Comparison of ENCODE assay signal across 8 cellular contexts in genomic region chr17:28900986-28901726, GRCh38. TPM values are rescaled to one million over a fixed set of nuclear protein-coding genes. Genes with fewer than 3 reads are reported as not detected.
DNase-seq lines count a peak whose midpoint lies in the region; ATAC-seq and TF ChIP-seq lines count a peak whose summit lies in the region.
"Had no signal": no experiment of that assay in that cellular context is flagged by ENCODE, and none has a peak within 500 bp of the region (broad histone marks: within the 10 kb centered on the region; RNA-seq: fewer than 3 reads in every experiment).

No MANE protein-coding gene starts in this region.

- WGBS in spleen, 5 donors, result 84 to 90% (median 86%) methylated on average over 19 to 24 of the region's 24 CpGs

- no peak for ATAC-seq in activated CD8-positive, alpha-beta memory T cell treated with anti-CD3 and anti-CD28 coated beads, Interleukin-2, amount 10 ng/mL, durations not matched to agents 7 days and 5 days
- no peak for ATAC-seq in GM18907 (IDR thresholded peaks at IDR 0.05; ENCODE audit: unreplicated experiment)
- ATAC-seq: SK-N-SH treated with all-trans-retinoic acid at 6 μM for 48 hours had no signal

- peaks cover 51% of the 10 kb centered on the region for H3K4me1 Mint-ChIP-seq in activated CD8-positive, alpha-beta memory T cell treated with anti-CD3 and anti-CD28 coated beads, Interleukin-2, amount 10 ng/mL, durations not matched to agents 7 days and 5 days
- H3K4me1 Mint-ChIP-seq in brain, result peaks cover 42% of the 10 kb centered on the region

- peaks cover 0 to 20% (median 7%) of the 10 kb centered on the region in 6 donors for H3K36me3 ChIP-seq in spleen

- H3K4me3 ChIP-seq in spleen, result peak overlapping the region in 6 of 8 donors; percentile 11 to 95 (median 86)

- H3K4me3 Mint-ChIP-seq in activated CD8-positive, alpha-beta memory T cell treated with anti-CD3 and anti-CD28 coated beads, Interleukin-2, amount 10 ng/mL, durations not matched to agents 7 days and 5 days, result peak overlapping the region; percentile 89
- H3K4me3 Mint-ChIP-seq in brain, result peak overlapping the region; percentile 85 to 92 (median 88)

- H3K36me3 Mint-ChIP-seq in activated CD8-positive, alpha-beta memory T cell treated with anti-CD3 and anti-CD28 coated beads, Interleukin-2, amount 10 ng/mL, durations not matched to agents 7 days and 5 days, result peaks cover 23% of the 10 kb centered on the region
- peaks cover 22% of the 10 kb centered on the region for H3K36me3 Mint-ChIP-seq in brain

- no peaks in the 10 kb centered on the region for H3K27me3 Mint-ChIP-seq in activated CD8-positive, alpha-beta memory T cell treated with anti-CD3 and anti-CD28 coated beads, Interleukin-2, amount 10 ng/mL, durations not matched to agents 7 days and 5 days
- H3K27me3 Mint-ChIP-seq in brain, result peaks cover 8% of the 10 kb centered on the region

- peaks cover 30 to 81% (median 64%) of the 10 kb centered on the region in 6 donors for H3K4me1 ChIP-seq in spleen

- no peaks in the 10 kb centered on the region for H3K9me3 Mint-ChIP-seq in activated CD8-positive, alpha-beta memory T cell treated with anti-CD3 and anti-CD28 coated beads, Interleukin-2, amount 10 ng/mL, durations not matched to agents 7 days and 5 days (ENCODE audit: low read depth)
- H3K9me3 Mint-ChIP-seq in brain, result peaks cover 0 to 3% (median 0%) of the 10 kb centered on the region in 5 experiments

- TF ChIP-seq POLR2A in spleen (IDR thresholded peaks at IDR 0.05), result no peak

- no peak overlapping the region for H3K27ac Mint-ChIP-seq in activated CD8-positive, alpha-beta memory T cell treated with anti-CD3 and anti-CD28 coated beads, Interleukin-2, amount 10 ng/mL, durations not matched to agents 7 days and 5 days
- peak overlapping the region; percentile 61 to 95 (median 77) for H3K27ac Mint-ChIP-seq in brain

- no peaks in the 10 kb centered on the region for H3K27me3 ChIP-seq in spleen (replicated peaks in 1 of 7)

- no peak for DNase-seq in activated CD8-positive, alpha-beta memory T cell treated with anti-CD3 and anti-CD28 coated beads, Interleukin-2, amount 10 ng/mL, durations not matched to agents 7 days and 5 days
- DNase-seq in activated CD8-positive, alpha-beta memory T cell treated with anti-CD3 and anti-CD28 coated beads for 24 hours, result no peak
- no peak for DNase-seq in spleen
- DNase-seq in NCI-H82 (lab: John Stamatoyannopoulos, UW), result no peak
- DNase-seq: amygdala had no signal

- TF ChIP-seq CTCF in brain (conservative IDR thresholded peaks at IDR 0.05), result no peak
- TF ChIP-seq CTCF in spleen (IDR thresholded peaks at IDR 0.05 in 8 of 11, conservative IDR thresholded peaks at IDR 0.05 in 3 of 11), result no peak

- no peaks in the 10 kb centered on the region for H3K9me3 ChIP-seq in spleen

- CTCF ChIA-PET in activated CD8-positive, alpha-beta memory T cell treated with anti-CD3 and anti-CD28 coated beads, Interleukin-2, amount 10 ng/mL, durations not matched to agents 7 days and 5 days (lab: Charles Lee), result interaction anchor here (1.1 to 7.8 kb wide), 14 partner anchors 7 to 239 kb away, joined by 3 to 68 read pairs (median 14); partner anchors contain the start of genes FAM222B and TLCD1

- intact Hi-C loops in spleen (cut with DNase I; ENCODE audit: low total_unique reads), result loop anchor here (10.0 kb wide), 1 partner anchor 46 kb away; the partner anchor contains the start of gene ERAL1

- H3K27ac ChIP-seq in spleen, result peak overlapping the region in 6 of 8 donors; percentile 86 to 99 (median 93)

RNA-seq across cellular contexts. Expression of gene DHRS13, which starts 1.7 kb away (rescaled TPM):
- 10 to 100 TPM; 23.1 to 25.9 TPM for total RNA-seq in activated CD8-positive, alpha-beta memory T cell treated with anti-CD3 and anti-CD28 coated beads, Interleukin-2, amount 10 ng/mL, durations not matched to agents 7 days and 5 days
- polyA plus RNA-seq in brain (ENCODE audit: insufficient read depth, low read depth, low replicate concordance) (34.5 TPM), spleen (10 to 100 TPM; 12.2 to 12.6 (median 12.6) TPM)
- 10 to 100 TPM; 14.7 to 51.2 (median 21.2) TPM for total RNA-seq in spleen

RNA-seq across cellular contexts. Expression of gene FLOT2, which starts 3.6 kb away (rescaled TPM):
- total RNA-seq in activated CD8-positive, alpha-beta memory T cell treated with anti-CD3 and anti-CD28 coated beads, Interleukin-2, amount 10 ng/mL, durations not matched to agents 7 days and 5 days, result 100 to 1,000 TPM; 143 to 191 TPM
- 183 TPM for polyA plus RNA-seq in brain (ENCODE audit: insufficient read depth, low read depth, low replicate concordance)
- 100 to 1,000 TPM; 133 to 259 (median 202) TPM for total RNA-seq in spleen
- 100 to 1,000 TPM in 1 of 3 donors, 10 to 100 TPM in 2; 80.8 to 119 (median 92.8) TPM for polyA plus RNA-seq in spleen

RNA-seq across cellular contexts. Expression of gene ERAL1, which starts 46.3 kb away (rescaled TPM):
- 10 to 100 TPM; 46.1 to 50.6 TPM for total RNA-seq in activated CD8-positive, alpha-beta memory T cell treated with anti-CD3 and anti-CD28 coated beads, Interleukin-2, amount 10 ng/mL, durations not matched to agents 7 days and 5 days
- 91.1 TPM for polyA plus RNA-seq in brain (ENCODE audit: insufficient read depth, low read depth, low replicate concordance)
- 10 to 100 TPM; 28.4 to 51.9 (median 38.8) TPM for total RNA-seq in spleen
- 10 to 100 TPM; 31.2 to 39.7 (median 38.6) TPM for polyA plus RNA-seq in spleen

RNA-seq across cellular contexts. Expression of gene PHF12, which starts 50.2 kb away (rescaled TPM):
- total RNA-seq in activated CD8-positive, alpha-beta memory T cell treated with anti-CD3 and anti-CD28 coated beads, Interleukin-2, amount 10 ng/mL, durations not matched to agents 7 days and 5 days, result 10 to 100 TPM; 79.5 to 85.8 TPM
- 43.1 TPM for polyA plus RNA-seq in brain (ENCODE audit: insufficient read depth, low read depth, low replicate concordance)
- total RNA-seq in spleen, result 100 to 1,000 TPM in 2 of 7 donors, 10 to 100 TPM in 5; 65.9 to 118 (median 84.9) TPM
- polyA plus RNA-seq in spleen, result 10 to 100 TPM; 16.2 to 22.0 (median 20.0) TPM

RNA-seq across cellular contexts. Expression of gene FAM222B, which starts 58.6 kb away (rescaled TPM):
- total RNA-seq in activated CD8-positive, alpha-beta memory T cell treated with anti-CD3 and anti-CD28 coated beads, Interleukin-2, amount 10 ng/mL, durations not matched to agents 7 days and 5 days, result 10 to 100 TPM; 14.5 to 19.6 TPM
- polyA plus RNA-seq in brain (ENCODE audit: insufficient read depth, low read depth, low replicate concordance) (32.3 TPM), spleen (1 to 10 TPM; 2.9 to 5.3 (median 3.0) TPM)
- total RNA-seq in spleen, result 10 to 100 TPM; 11.6 to 23.6 (median 17.5) TPM
